ENCODE assay signal across 19 cellular contexts in the genomic region with DNA sequence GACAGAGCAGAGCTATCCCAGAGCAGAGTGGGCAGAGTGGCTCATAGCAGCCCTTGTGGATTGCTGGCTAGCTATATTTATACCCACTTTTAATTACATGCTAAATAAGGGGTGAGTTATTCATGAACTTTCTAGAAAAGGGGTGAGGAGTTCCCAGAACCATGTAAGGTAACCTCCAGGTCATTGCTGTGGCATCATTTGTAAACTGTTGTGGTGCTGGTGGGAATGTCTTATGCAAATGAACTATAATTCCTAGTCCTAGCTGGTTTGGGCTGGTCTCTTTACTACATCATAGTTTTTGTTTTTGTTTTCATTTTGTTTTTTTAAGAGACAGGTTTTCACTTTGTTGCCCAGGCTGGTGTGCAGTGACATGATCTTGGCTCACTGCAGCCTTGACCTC. TPM values are rescaled to one million over a fixed set of nuclear protein-coding genes. Genes with fewer than 3 reads are reported as not detected.
DNase-seq lines count a peak whose midpoint lies in the region; ATAC-seq, FAIRE-seq and TF ChIP-seq lines count a peak whose summit lies in the region.
"Had no signal": no experiment of that assay in that cellular context is flagged by ENCODE, and none has a peak within 500 bp of the region (broad histone marks: within the 10 kb centered on the region; RNA-seq: fewer than 3 reads in every experiment).

No MANE protein-coding gene starts in this region.

- no peak overlapping the region; a peak in 2 of 4 replicates for H3K9ac ChIP-seq in K562 (ENCODE audit: insufficient read depth in 1 of 2, low read depth in 2 of 2, low read length in 2 of 2)

- no peaks in the 10 kb centered on the region for H3K36me3 Mint-ChIP-seq in stimulated activated effector memory CD8-positive, alpha-beta T cell treated with anti-CD3 and anti-CD28 coated beads, Interleukin-12 subunit alpha, Interleukin-12 subunit beta, amount 100 ng/mL, for 72 hours
- H3K36me3 Mint-ChIP-seq: CD8-positive, alpha-beta T cell had no signal

- no peak for TF ChIP-seq EP300 in K562 (IDR thresholded peaks at IDR 0.05; ENCODE audit: low read length)

- H3K9me1 ChIP-seq in K562 (ENCODE audit: control insufficient read depth, insufficient read depth, low read length): no peaks in the 10 kb centered on the region

- H3K27ac Mint-ChIP-seq in stimulated activated effector memory CD8-positive, alpha-beta T cell treated with anti-CD3 and anti-CD28 coated beads, Interleukin-12 subunit alpha, Interleukin-12 subunit beta, amount 100 ng/mL, for 72 hours: no peak overlapping the region
- H3K27ac Mint-ChIP-seq: CD8-positive, alpha-beta T cell had no signal

- FAIRE-seq in K562 (lab: Jason Lieb, UNC): no peak
- FAIRE-seq: A549, D721Med, G401.6, GM12892, H1 had no signal

- H3K9me3 Mint-ChIP-seq in stimulated activated effector memory CD8-positive, alpha-beta T cell treated with anti-CD3 and anti-CD28 coated beads, Interleukin-12 subunit alpha, Interleukin-12 subunit beta, amount 100 ng/mL, for 72 hours: no peaks in the 10 kb centered on the region
- H3K9me3 Mint-ChIP-seq: CD8-positive, alpha-beta T cell had no signal

- no TSS peak for BruUV-seq in K562 (replicated peaks; lab: Mats Ljungman, UMichigan)

- no peak for TF ChIP-seq RAD21 in K562 (CRISPR knock-in tag; conservative IDR thresholded peaks at IDR 0.05 in 1 of 2, IDR thresholded peaks at IDR 0.05 in 1 of 2)

- intact Hi-C loops in K562 (cut with micrococcal nuclease): no loop called here

- ATAC-seq in GM18870 (IDR thresholded peaks at IDR 0.05; ENCODE audit: unreplicated experiment): peak; percentile 50
- peak; percentile 50 for ATAC-seq in HG02588 (IDR thresholded peaks at IDR 0.05; ENCODE audit: unreplicated experiment)
- ATAC-seq in K562: peak; percentile 35
- no peak for ATAC-seq in stimulated activated effector memory CD8-positive, alpha-beta T cell treated with anti-CD3 and anti-CD28 coated beads, Interleukin-12 subunit alpha, Interleukin-12 subunit beta, amount 100 ng/mL, for 72 hours
- ATAC-seq: A549; CD8-positive, alpha-beta T cell had no signal

- no peak for TF ChIP-seq POLR2A in K562 (conservative IDR thresholded peaks at IDR 0.05)

- no peaks in the 10 kb centered on the region for H3K27me3 ChIP-seq in K562 (ENCODE audit: control insufficient read depth in 2 of 2, insufficient read depth in 2 of 2, low read length in 2 of 2)
- H3K27me3 ChIP-seq: BE2C had no signal

- POLR2A ChIA-PET in K562 (lab: Yijun Ruan, JAX): interaction anchor here (0.7 to 1.3 kb wide), 7 partner anchors 10 to 387 kb away, joined by 3 to 4 read pairs (median 3); no protein-coding TSS in a partner anchor

- H3K79me2 ChIP-seq in K562 (ENCODE audit: control insufficient read depth, insufficient read depth, low read length): peaks cover 97% of the 10 kb centered on the region

- no peak overlapping the region for H3K4me3 ChIP-seq in K562
- H3K4me3 ChIP-seq: A549, HAP-1 had no signal

- no peaks in the 10 kb centered on the region for H4K20me1 ChIP-seq in K562 (replicated peaks; ENCODE audit: control insufficient read depth, insufficient read depth, low read length)

- H3K4me2 ChIP-seq in K562 (ENCODE audit: insufficient read depth, low read length): no peak overlapping the region; the same call in 1 of the 2 replicates
- H3K4me2 ChIP-seq: A549 had no signal

- no peaks in the 10 kb centered on the region for H3K4me1 Mint-ChIP-seq in stimulated activated effector memory CD8-positive, alpha-beta T cell treated with anti-CD3 and anti-CD28 coated beads, Interleukin-12 subunit alpha, Interleukin-12 subunit beta, amount 100 ng/mL, for 72 hours

- CTCF ChIA-PET in K562 (lab: Yijun Ruan, JAX; ENCODE audit: low intra/inter-chr PET ratio): interaction anchor here (0.7 kb wide), 1 partner anchor 168 kb away, joined by 3 read pairs; no protein-coding TSS in a partner anchor

- H3K4me3 Mint-ChIP-seq in stimulated activated effector memory CD8-positive, alpha-beta T cell treated with anti-CD3 and anti-CD28 coated beads, Interleukin-12 subunit alpha, Interleukin-12 subunit beta, amount 100 ng/mL, for 72 hours: no peak overlapping the region
- H3K4me3 Mint-ChIP-seq: CD8-positive, alpha-beta T cell had no signal

- no peaks in the 10 kb centered on the region for H3K9me3 ChIP-seq in K562 (replicated peaks; ENCODE audit: control insufficient read depth, insufficient read depth, low read depth, low read length)
- H3K9me3 ChIP-seq: A549, BE2C, HAP-1 had no signal

- H3K4me1 ChIP-seq in K562 (replicated peaks in 1 of 2; ENCODE audit: control insufficient read depth in 2 of 2, insufficient read depth in 2 of 2, low read length in 2 of 2): peaks cover 14 to 47% of the 10 kb centered on the region in 2 experiments; a peak in 4 of 5 replicates
- H3K4me1 ChIP-seq: A549, BE2C, HAP-1 had no signal

- DNase-seq in K562 (ENCODE audit: extremely low read depth in 1 of 4, low spot score in 3 of 4) (no peak), renal cortical epithelial cell (ENCODE audit: low read depth) (peak; percentile 81), NCI-H1436 (lab: John Stamatoyannopoulos, UW) (no peak)
- DNase-seq in stimulated activated effector memory CD8-positive, alpha-beta T cell treated with anti-CD3 and anti-CD28 coated beads, Interleukin-12 subunit alpha, Interleukin-12 subunit beta, amount 100 ng/mL, for 72 hours (ENCODE audit: low spot score in 2 of 2): no peak
- DNase-seq: BE2C; CD8-positive, alpha-beta T cell; COR-L47; DMS153; DMS79 treated with DMSO at 0.1 percent for 48 hours; EL had no signal

- peak overlapping the region; percentile 63 for H3K27ac ChIP-seq in K562 (ENCODE audit: extremely low read depth, low read depth, low read length)
- H3K27ac ChIP-seq: A549, C4-2B had no signal

- in situ Hi-C loops in K562 (cut with MboI): no loop called here

- peaks cover 24% of the 10 kb centered on the region for H3K36me3 ChIP-seq in K562 (ENCODE audit: control insufficient read depth, insufficient read depth, low read length)
- H3K36me3 ChIP-seq: BE2C, HAP-1 had no signal

- no peak overlapping the region for H2AFZ ChIP-seq in K562 (ENCODE audit: low read depth, low read length)

- no peak for TF ChIP-seq CTCF in K562 (IDR thresholded peaks at IDR 0.05 in 2 of 3, conservative IDR thresholded peaks at IDR 0.05 in 1 of 3; ENCODE audit: insufficient read depth in 2 of 3, low read depth in 1 of 3, low read length in 3 of 3)

TF ChIP-seq in K562, 482 proteins besides CTCF, POLR2A, EP300 and RAD21 (continues in another document):
- TF ChIP-seq, protein P1, sequence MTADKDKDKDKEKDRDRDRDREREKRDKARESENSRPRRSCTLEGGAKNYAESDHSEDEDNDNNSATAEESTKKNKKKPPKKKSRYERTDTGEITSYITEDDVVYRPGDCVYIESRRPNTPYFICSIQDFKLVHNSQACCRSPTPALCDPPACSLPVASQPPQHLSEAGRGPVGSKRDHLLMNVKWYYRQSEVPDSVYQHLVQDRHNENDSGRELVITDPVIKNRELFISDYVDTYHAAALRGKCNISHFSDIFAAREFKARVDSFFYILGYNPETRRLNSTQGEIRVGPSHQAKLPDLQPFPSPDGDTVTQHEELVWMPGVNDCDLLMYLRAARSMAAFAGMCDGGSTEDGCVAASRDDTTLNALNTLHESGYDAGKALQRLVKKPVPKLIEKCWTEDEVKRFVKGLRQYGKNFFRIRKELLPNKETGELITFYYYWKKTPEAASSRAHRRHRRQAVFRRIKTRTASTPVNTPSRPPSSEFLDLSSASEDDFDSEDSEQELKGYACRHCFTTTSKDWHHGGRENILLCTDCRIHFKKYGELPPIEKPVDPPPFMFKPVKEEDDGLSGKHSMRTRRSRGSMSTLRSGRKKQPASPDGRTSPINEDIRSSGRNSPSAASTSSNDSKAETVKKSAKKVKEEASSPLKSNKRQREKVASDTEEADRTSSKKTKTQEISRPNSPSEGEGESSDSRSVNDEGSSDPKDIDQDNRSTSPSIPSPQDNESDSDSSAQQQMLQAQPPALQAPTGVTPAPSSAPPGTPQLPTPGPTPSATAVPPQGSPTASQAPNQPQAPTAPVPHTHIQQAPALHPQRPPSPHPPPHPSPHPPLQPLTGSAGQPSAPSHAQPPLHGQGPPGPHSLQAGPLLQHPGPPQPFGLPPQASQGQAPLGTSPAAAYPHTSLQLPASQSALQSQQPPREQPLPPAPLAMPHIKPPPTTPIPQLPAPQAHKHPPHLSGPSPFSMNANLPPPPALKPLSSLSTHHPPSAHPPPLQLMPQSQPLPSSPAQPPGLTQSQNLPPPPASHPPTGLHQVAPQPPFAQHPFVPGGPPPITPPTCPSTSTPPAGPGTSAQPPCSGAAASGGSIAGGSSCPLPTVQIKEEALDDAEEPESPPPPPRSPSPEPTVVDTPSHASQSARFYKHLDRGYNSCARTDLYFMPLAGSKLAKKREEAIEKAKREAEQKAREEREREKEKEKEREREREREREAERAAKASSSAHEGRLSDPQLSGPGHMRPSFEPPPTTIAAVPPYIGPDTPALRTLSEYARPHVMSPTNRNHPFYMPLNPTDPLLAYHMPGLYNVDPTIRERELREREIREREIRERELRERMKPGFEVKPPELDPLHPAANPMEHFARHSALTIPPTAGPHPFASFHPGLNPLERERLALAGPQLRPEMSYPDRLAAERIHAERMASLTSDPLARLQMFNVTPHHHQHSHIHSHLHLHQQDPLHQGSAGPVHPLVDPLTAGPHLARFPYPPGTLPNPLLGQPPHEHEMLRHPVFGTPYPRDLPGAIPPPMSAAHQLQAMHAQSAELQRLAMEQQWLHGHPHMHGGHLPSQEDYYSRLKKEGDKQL (CRISPR knock-in tag; IDR thresholded peaks at IDR 0.05; ENCODE audit: borderline replicate concordance): no peak
- TF ChIP-seq NR1H2 (CRISPR knock-in tag; IDR thresholded peaks at IDR 0.05): 0 out of 2 replicates have a peak, but pooled peaks have one; percentile 6

RNA-seq across cellular contexts. Expression of gene HBP1, which starts 59.9 kb away (rescaled TPM):
- 92.0 and 187 TPM in 2 replicates for total RNA-seq in K562 (2011; cell fraction: chromatin; rRNA removed; ENCODE audit: low replicate concordance)
- total RNA-seq in K562 (2011; cell fraction: nucleolus; rRNA removed): 33.9 and 45.5 TPM in 2 replicates
- total RNA-seq in K562 (2011; cell fraction: nucleoplasm; rRNA removed): 81.3 and 111 TPM in 2 replicates
- 21.2 and 22.6 TPM in 2 replicates for total RNA-seq in K562 (2014; rRNA removed)
- total RNA-seq in K562 (2014; rRNA removed; fragmentation: Illumina TruSeq; extraction: Trizol): 31.5 and 41.4 TPM in 2 replicates
- 16.2 and 18.7 TPM in 2 replicates for total RNA-seq in K562 (2015; rRNA removed; fragmentation: Illumina TruSeq; extraction: Trizol)
- total RNA-seq in K562 (2021): 22.9 and 27.0 TPM in 2 replicates
- 43.4 and 59.9 TPM in 2 replicates for polyA plus RNA-seq in K562 (2011; rRNA removed)
- polyA plus RNA-seq in K562 (2011; cell fraction: cytosol; rRNA removed): 17.5 and 26.0 TPM in 2 replicates
- 35.1 and 41.0 TPM in 2 replicates for polyA plus RNA-seq in K562 (2011; cell fraction: nucleus; rRNA removed)
- polyA plus RNA-seq in K562 (2012): 35.6 and 44.8 TPM in 2 replicates
- 24.1 and 30.7 TPM in 2 replicates for polyA plus RNA-seq in K562 (2014; fragmentation: Illumina TruSeq; extraction: Trizol)
- polyA plus RNA-seq in K562 (2014; fragmentation: Nextera tagmentation; extraction: Ambion mirVana): 10 to 100 TPM; 37.9 to 44.9 TPM
- polyA plus RNA-seq in K562 (2014; rRNA removed): 16.5 and 20.3 TPM in 2 replicates
- 90.1 and 96.8 TPM in 2 replicates for polyA minus RNA-seq in K562 (2011; rRNA and poly(A)+ RNA removed)
- polyA minus RNA-seq in K562 (2011; cell fraction: cytosol; rRNA and poly(A)+ RNA removed): 16.4 and 22.4 TPM in 2 replicates
- polyA minus RNA-seq in K562 (2011; cell fraction: nucleus; rRNA and poly(A)+ RNA removed): 35.4 and 48.2 TPM in 2 replicates
- total RNA-seq in renal cortical epithelial cell: 109 and 139 TPM in 2 replicates
